Comparison of ENCODE assay signal across 11 cellular contexts in genomic region chr16:24151482-24151939, GRCh38.
DNase-seq lines count a peak whose midpoint lies in the region; ATAC-seq and TF ChIP-seq lines count a peak whose summit lies in the region.
"Had no signal": no experiment of that assay in that cellular context is flagged by ENCODE, and none has a peak within 500 bp of the region (broad histone marks: within the 10 kb centered on the region; RNA-seq: fewer than 3 reads in every experiment).

No MANE protein-coding gene starts in this region.

- TF ChIP-seq CTCF in breast epithelium (IDR thresholded peaks at IDR 0.05) (no peak), dorsolateral prefrontal cortex (IDR thresholded peaks at IDR 0.05 in 54 of 56, conservative IDR thresholded peaks at IDR 0.05 in 2 of 56; ENCODE audit: low read depth in 1 of 56, partially characterized antibody in 56 of 56) (no peak)

- DNase-seq in ELF-1 (ENCODE audit: low read depth, low spot score), result peak; percentile 48
- DNase-seq in SJCRH30, result peak; percentile 4 to 11
- DNase-seq in naive thymus-derived CD8-positive, alpha-beta T cell, result peak in 7 of 10 donors; percentile 16 to 62 (median 28)
- no peak for DNase-seq in SW 1271 (lab: John Stamatoyannopoulos, UW)
- no peak for DNase-seq in breast epithelium (ENCODE audit: low spot score in 2 of 2)
- no peak for DNase-seq in dorsolateral prefrontal cortex
- DNase-seq: activated effector memory CD4-positive, alpha-beta T cell treated with Interleukin-2 at 50 U/mL for 16 hours; effector memory CD4-positive, alpha-beta T cell; GF-D8 had no signal

- POLR2A ChIA-PET in naive thymus-derived CD8-positive, alpha-beta T cell (lab: Charles Lee), result interaction anchor here (1.3 kb wide), 1 partner anchor 8 kb away, joined by 3 read pairs; no protein-coding TSS in a partner anchor

- peak overlapping the region; percentile 83 for H3K27ac Mint-ChIP-seq in activated naive CD8-positive, alpha-beta T cell
- peak overlapping the region in 9 of 10 donors; percentile 0 to 75 (median 69) for H3K27ac Mint-ChIP-seq in naive thymus-derived CD8-positive, alpha-beta T cell

- H3K36me3 ChIP-seq in SJCRH30, result no peaks in the 10 kb centered on the region
- no peaks in the 10 kb centered on the region for H3K36me3 ChIP-seq in breast epithelium

- ATAC-seq in naive thymus-derived CD8-positive, alpha-beta T cell, result peak; percentile 88 to 90
- ATAC-seq in GM21717 (IDR thresholded peaks at IDR 0.05; ENCODE audit: unreplicated experiment), result no peak

- peaks cover 44% of the 10 kb centered on the region for H3K4me1 Mint-ChIP-seq in activated naive CD8-positive, alpha-beta T cell (ENCODE audit: low read depth)
- H3K4me1 Mint-ChIP-seq in naive thymus-derived CD8-positive, alpha-beta T cell, result peaks cover 19 to 58% (median 53%) of the 10 kb centered on the region in 4 donors

- H3K36me3 Mint-ChIP-seq in activated naive CD8-positive, alpha-beta T cell, result peaks cover 12% of the 10 kb centered on the region
- H3K36me3 Mint-ChIP-seq in naive thymus-derived CD8-positive, alpha-beta T cell, result peaks cover 0 to 30% (median 23%) of the 10 kb centered on the region in 3 donors

- H3K27ac ChIP-seq in SJCRH30 (no peak overlapping the region), breast epithelium (no peak overlapping the region), dorsolateral prefrontal cortex (no peak overlapping the region)

- no peak for TF ChIP-seq POLR2A in breast epithelium (IDR thresholded peaks at IDR 0.05)

- H3K4me3 Mint-ChIP-seq in activated naive CD8-positive, alpha-beta T cell, result peak overlapping the region; percentile 65
- peak overlapping the region; percentile 42 to 81 (median 72) for H3K4me3 Mint-ChIP-seq in naive thymus-derived CD8-positive, alpha-beta T cell

- H3K9me3 Mint-ChIP-seq in activated naive CD8-positive, alpha-beta T cell (ENCODE audit: low read depth), result no peaks in the 10 kb centered on the region
- no peaks in the 10 kb centered on the region for H3K9me3 Mint-ChIP-seq in naive thymus-derived CD8-positive, alpha-beta T cell

- H3K4me3 ChIP-seq in SJCRH30, result no peak overlapping the region
- H3K4me3 ChIP-seq in breast epithelium, result no peak overlapping the region
- no peak overlapping the region for H3K4me3 ChIP-seq in dorsolateral prefrontal cortex

- H3K4me1 ChIP-seq in SJCRH30, result no peaks in the 10 kb centered on the region; the same call in 1 of the 2 replicates
- no peaks in the 10 kb centered on the region for H3K4me1 ChIP-seq in breast epithelium

- H3K27me3 Mint-ChIP-seq in activated naive CD8-positive, alpha-beta T cell, result no peaks in the 10 kb centered on the region
- H3K27me3 Mint-ChIP-seq in naive thymus-derived CD8-positive, alpha-beta T cell, result no peaks in the 10 kb centered on the region

- intact Hi-C loops in breast epithelium (cut with DNase I; ENCODE audit: low total_unique reads) (loop anchor here (1.0 kb wide), 1 partner anchor 18 kb away; no protein-coding TSS in a partner anchor), dorsolateral prefrontal cortex (cut with DNase I) (no loop called here)

- H3K27me3 ChIP-seq in SJCRH30 (no peaks in the 10 kb centered on the region), breast epithelium (no peaks in the 10 kb centered on the region), dorsolateral prefrontal cortex (no peaks in the 10 kb centered on the region)

- no peaks in the 10 kb centered on the region for H3K9me3 ChIP-seq in SJCRH30 (replicated peaks)
- H3K9me3 ChIP-seq in breast epithelium, result no peaks in the 10 kb centered on the region

Comparison
In these comparisons a context has a peak if more than half of its experiments do, and no peak if none do; other contexts are left out.
1. DNase-seq: peak in ELF-1 (single experiment), SJCRH30 (2 of 2) and naive thymus-derived CD8-positive, alpha-beta T cell (7 of 10); none in SW 1271 (0 of 2), breast epithelium (0 of 2) and dorsolateral prefrontal cortex (0 of 10).